2 cellular contexts compared by ENCODE assay signal in the genomic region with DNA sequence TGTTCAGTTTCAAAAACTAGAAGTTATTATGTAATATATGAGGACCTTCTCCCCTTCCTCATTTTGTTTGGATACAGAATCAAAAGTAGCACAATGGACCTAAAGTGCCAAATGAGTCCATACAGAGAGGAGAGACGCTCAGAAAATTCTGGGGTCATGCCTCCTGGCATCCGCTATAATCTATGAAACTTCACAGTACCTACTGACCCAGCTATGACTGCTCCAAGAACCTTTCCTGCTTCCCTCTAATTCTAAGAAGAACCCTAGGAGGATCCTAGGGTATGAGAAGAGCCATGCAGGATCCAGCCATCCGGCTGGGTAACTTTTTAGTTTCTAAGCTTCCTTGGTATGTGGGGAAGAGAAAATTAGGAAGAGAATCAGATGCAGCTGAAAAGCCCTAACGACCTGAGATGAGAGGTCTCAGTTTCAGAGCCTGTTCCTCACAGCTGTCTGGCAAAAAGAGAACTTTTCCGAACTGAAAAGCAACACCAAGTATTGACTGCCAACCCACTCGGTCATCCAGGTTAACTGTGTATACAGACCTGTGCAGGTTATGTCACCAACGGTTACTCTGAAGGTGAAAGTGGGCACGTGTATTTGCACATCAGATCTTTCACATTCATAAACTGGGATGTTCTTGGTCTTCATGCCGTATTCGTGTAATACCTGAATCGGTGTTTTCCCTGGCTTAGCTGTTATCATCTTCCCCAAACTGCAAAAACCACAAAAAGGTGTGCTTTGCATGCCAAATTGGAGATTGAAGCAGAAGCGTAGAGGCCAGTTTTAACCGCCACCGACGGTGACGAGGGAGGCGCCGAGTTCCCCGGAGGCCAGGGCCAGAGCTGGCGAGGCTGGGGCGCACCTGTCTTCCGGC.
TF ChIP-seq lines count a peak whose summit lies in the region.

No MANE protein-coding gene starts in this region.

TF ChIP-seq in Ishikawa, 13 proteins besides CTCF, POLR2A, EP300 and RAD21:
- TF ChIP-seq, protein P1, sequence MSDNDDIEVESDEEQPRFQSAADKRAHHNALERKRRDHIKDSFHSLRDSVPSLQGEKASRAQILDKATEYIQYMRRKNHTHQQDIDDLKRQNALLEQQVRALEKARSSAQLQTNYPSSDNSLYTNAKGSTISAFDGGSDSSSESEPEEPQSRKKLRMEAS (IDR thresholded peaks at IDR 0.05) = 0 out of 2 replicates have a peak, but pooled peaks have one; percentile 9
- TF ChIP-seq NFIC (IDR thresholded peaks at IDR 0.05) = no peak

TF ChIP-seq in GM12878, 131 proteins besides CTCF, POLR2A, EP300 and RAD21 (continues in another document):
- TF ChIP-seq, protein P2, sequence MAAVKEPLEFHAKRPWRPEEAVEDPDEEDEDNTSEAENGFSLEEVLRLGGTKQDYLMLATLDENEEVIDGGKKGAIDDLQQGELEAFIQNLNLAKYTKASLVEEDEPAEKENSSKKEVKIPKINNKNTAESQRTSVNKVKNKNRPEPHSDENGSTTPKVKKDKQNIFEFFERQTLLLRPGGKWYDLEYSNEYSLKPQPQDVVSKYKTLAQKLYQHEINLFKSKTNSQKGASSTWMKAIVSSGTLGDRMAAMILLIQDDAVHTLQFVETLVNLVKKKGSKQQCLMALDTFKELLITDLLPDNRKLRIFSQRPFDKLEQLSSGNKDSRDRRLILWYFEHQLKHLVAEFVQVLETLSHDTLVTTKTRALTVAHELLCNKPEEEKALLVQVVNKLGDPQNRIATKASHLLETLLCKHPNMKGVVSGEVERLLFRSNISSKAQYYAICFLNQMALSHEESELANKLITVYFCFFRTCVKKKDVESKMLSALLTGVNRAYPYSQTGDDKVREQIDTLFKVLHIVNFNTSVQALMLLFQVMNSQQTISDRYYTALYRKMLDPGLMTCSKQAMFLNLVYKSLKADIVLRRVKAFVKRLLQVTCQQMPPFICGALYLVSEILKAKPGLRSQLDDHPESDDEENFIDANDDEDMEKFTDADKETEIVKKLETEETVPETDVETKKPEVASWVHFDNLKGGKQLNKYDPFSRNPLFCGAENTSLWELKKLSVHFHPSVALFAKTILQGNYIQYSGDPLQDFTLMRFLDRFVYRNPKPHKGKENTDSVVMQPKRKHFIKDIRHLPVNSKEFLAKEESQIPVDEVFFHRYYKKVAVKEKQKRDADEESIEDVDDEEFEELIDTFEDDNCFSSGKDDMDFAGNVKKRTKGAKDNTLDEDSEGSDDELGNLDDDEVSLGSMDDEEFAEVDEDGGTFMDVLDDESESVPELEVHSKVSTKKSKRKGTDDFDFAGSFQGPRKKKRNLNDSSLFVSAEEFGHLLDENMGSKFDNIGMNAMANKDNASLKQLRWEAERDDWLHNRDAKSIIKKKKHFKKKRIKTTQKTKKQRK (IDR thresholded peaks at IDR 0.05; ENCODE audit: low read depth, low read length) = no peak
- TF ChIP-seq BHLHE40 (IDR thresholded peaks at IDR 0.05; ENCODE audit: borderline replicate concordance in 1 of 2, low read depth in 2 of 2, low read length in 1 of 2) (peak; percentile 77 to 81), IKZF1 (conservative IDR thresholded peaks at IDR 0.05) (no peak), ASH2L (IDR thresholded peaks at IDR 0.05; ENCODE audit: borderline replicate concordance, low read depth) (no peak), HDGF (IDR thresholded peaks at IDR 0.05) (0 out of 2 replicates have a peak, but pooled peaks have one; percentile 12), PML (IDR thresholded peaks at IDR 0.05; ENCODE audit: low read length) (no peak), CHD2 (IDR thresholded peaks at IDR 0.05; ENCODE audit: borderline replicate concordance, low read depth, low read length) (0 out of 2 replicates have a peak, but pooled peaks have one; percentile 24), JUNB (IDR thresholded peaks at IDR 0.05) (peak; percentile 19; the same call in 1 of the 2 replicates), CHD1 (IDR thresholded peaks at IDR 0.05; ENCODE audit: low read depth, low read length) (no peak), TCF12 (IDR thresholded peaks at IDR 0.05; ENCODE audit: low read depth, low read length) (peak; percentile 53; the same call in 1 of the 2 replicates), MEF2A (IDR thresholded peaks at IDR 0.05; ENCODE audit: insufficient read depth, low read depth, low read length) (0 out of 2 replicates have a peak, but pooled peaks have one; percentile 11), NFYA (IDR thresholded peaks at IDR 0.05; ENCODE audit: borderline replicate concordance, low read depth, low read length) (no peak), RB1 (IDR thresholded peaks at IDR 0.05; ENCODE audit: borderline replicate concordance) (no peak), CBFB (IDR thresholded peaks at IDR 0.05; ENCODE audit: low read depth) (peak; percentile 33; the same call in 1 of the 2 replicates), POU2F2 (IDR thresholded peaks at IDR 0.05; ENCODE audit: borderline replicate concordance, low read depth, low read length) (peak; percentile 57; the same call in 1 of the 3 replicates), YBX1 (IDR thresholded peaks at IDR 0.05) (no peak), MXI1 (IDR thresholded peaks at IDR 0.05; ENCODE audit: low read depth, low read length) (peak; percentile 11; the same call in 1 of the 2 replicates), MEF2B (IDR thresholded peaks at IDR 0.05; ENCODE audit: partially characterized antibody, poor library complexity, severe bottlenecking) (peak; percentile 46), ZNF622 (IDR thresholded peaks at IDR 0.05) (no peak), ATF7 (IDR thresholded peaks at IDR 0.05; ENCODE audit: low read depth) (peak; percentile 61; the same call in 1 of the 2 replicates), CREM (IDR thresholded peaks at IDR 0.05; ENCODE audit: low read depth) (peak; percentile 48; the same call in 1 of the 2 replicates), RFX5 (IDR thresholded peaks at IDR 0.05; ENCODE audit: low read depth, low read length) (no peak), RBBP5 (conservative IDR thresholded peaks at IDR 0.05) (no peak), ZNF24 (IDR thresholded peaks at IDR 0.05) (no peak), WRNIP1 (IDR thresholded peaks at IDR 0.05; ENCODE audit: borderline replicate concordance, low read depth, low read length) (no peak), ZZZ3 (IDR thresholded peaks at IDR 0.05; ENCODE audit: control insufficient read depth, insufficient read length, low read depth) (no peak), ZNF384 (IDR thresholded peaks at IDR 0.05; ENCODE audit: borderline replicate concordance, low read depth, low read length) (no peak), SUPT20H (IDR thresholded peaks at IDR 0.05; ENCODE audit: borderline replicate concordance, control insufficient read depth, low read depth, low read length) (no peak), ESRRA (IDR thresholded peaks at IDR 0.05; ENCODE audit: low read length) (no peak)
- TF ChIP-seq, protein P3, sequence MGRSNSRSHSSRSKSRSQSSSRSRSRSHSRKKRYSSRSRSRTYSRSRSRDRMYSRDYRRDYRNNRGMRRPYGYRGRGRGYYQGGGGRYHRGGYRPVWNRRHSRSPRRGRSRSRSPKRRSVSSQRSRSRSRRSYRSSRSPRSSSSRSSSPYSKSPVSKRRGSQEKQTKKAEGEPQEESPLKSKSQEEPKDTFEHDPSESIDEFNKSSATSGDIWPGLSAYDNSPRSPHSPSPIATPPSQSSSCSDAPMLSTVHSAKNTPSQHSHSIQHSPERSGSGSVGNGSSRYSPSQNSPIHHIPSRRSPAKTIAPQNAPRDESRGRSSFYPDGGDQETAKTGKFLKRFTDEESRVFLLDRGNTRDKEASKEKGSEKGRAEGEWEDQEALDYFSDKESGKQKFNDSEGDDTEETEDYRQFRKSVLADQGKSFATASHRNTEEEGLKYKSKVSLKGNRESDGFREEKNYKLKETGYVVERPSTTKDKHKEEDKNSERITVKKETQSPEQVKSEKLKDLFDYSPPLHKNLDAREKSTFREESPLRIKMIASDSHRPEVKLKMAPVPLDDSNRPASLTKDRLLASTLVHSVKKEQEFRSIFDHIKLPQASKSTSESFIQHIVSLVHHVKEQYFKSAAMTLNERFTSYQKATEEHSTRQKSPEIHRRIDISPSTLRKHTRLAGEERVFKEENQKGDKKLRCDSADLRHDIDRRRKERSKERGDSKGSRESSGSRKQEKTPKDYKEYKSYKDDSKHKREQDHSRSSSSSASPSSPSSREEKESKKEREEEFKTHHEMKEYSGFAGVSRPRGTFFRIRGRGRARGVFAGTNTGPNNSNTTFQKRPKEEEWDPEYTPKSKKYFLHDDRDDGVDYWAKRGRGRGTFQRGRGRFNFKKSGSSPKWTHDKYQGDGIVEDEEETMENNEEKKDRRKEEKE (IDR thresholded peaks at IDR 0.05) = no peak
- TF ChIP-seq, protein P4, sequence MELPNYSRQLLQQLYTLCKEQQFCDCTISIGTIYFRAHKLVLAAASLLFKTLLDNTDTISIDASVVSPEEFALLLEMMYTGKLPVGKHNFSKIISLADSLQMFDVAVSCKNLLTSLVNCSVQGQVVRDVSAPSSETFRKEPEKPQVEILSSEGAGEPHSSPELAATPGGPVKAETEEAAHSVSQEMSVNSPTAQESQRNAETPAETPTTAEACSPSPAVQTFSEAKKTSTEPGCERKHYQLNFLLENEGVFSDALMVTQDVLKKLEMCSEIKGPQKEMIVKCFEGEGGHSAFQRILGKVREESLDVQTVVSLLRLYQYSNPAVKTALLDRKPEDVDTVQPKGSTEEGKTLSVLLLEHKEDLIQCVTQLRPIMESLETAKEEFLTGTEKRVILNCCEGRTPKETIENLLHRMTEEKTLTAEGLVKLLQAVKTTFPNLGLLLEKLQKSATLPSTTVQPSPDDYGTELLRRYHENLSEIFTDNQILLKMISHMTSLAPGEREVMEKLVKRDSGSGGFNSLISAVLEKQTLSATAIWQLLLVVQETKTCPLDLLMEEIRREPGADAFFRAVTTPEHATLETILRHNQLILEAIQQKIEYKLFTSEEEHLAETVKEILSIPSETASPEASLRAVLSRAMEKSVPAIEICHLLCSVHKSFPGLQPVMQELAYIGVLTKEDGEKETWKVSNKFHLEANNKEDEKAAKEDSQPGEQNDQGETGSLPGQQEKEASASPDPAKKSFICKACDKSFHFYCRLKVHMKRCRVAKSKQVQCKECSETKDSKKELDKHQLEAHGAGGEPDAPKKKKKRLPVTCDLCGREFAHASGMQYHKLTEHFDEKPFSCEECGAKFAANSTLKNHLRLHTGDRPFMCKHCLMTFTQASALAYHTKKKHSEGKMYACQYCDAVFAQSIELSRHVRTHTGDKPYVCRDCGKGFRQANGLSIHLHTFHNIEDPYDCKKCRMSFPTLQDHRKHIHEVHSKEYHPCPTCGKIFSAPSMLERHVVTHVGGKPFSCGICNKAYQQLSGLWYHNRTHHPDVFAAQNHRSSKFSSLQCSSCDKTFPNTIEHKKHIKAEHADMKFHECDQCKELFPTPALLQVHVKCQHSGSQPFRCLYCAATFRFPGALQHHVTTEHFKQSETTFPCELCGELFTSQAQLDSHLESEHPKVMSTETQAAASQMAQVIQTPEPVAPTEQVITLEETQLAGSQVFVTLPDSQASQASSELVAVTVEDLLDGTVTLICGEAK (IDR thresholded peaks at IDR 0.05; ENCODE audit: borderline replicate concordance) = no peak
- TF ChIP-seq, protein P5, sequence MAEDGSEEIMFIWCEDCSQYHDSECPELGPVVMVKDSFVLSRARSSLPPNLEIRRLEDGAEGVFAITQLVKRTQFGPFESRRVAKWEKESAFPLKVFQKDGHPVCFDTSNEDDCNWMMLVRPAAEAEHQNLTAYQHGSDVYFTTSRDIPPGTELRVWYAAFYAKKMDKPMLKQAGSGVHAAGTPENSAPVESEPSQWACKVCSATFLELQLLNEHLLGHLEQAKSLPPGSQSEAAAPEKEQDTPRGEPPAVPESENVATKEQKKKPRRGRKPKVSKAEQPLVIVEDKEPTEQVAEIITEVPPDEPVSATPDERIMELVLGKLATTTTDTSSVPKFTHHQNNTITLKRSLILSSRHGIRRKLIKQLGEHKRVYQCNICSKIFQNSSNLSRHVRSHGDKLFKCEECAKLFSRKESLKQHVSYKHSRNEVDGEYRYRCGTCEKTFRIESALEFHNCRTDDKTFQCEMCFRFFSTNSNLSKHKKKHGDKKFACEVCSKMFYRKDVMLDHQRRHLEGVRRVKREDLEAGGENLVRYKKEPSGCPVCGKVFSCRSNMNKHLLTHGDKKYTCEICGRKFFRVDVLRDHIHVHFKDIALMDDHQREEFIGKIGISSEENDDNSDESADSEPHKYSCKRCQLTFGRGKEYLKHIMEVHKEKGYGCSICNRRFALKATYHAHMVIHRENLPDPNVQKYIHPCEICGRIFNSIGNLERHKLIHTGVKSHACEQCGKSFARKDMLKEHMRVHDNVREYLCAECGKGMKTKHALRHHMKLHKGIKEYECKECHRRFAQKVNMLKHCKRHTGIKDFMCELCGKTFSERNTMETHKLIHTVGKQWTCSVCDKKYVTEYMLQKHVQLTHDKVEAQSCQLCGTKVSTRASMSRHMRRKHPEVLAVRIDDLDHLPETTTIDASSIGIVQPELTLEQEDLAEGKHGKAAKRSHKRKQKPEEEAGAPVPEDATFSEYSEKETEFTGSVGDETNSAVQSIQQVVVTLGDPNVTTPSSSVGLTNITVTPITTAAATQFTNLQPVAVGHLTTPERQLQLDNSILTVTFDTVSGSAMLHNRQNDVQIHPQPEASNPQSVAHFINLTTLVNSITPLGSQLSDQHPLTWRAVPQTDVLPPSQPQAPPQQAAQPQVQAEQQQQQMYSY (CRISPR knock-in tag; IDR thresholded peaks at IDR 0.05) = no peak
- TF ChIP-seq, protein P6, sequence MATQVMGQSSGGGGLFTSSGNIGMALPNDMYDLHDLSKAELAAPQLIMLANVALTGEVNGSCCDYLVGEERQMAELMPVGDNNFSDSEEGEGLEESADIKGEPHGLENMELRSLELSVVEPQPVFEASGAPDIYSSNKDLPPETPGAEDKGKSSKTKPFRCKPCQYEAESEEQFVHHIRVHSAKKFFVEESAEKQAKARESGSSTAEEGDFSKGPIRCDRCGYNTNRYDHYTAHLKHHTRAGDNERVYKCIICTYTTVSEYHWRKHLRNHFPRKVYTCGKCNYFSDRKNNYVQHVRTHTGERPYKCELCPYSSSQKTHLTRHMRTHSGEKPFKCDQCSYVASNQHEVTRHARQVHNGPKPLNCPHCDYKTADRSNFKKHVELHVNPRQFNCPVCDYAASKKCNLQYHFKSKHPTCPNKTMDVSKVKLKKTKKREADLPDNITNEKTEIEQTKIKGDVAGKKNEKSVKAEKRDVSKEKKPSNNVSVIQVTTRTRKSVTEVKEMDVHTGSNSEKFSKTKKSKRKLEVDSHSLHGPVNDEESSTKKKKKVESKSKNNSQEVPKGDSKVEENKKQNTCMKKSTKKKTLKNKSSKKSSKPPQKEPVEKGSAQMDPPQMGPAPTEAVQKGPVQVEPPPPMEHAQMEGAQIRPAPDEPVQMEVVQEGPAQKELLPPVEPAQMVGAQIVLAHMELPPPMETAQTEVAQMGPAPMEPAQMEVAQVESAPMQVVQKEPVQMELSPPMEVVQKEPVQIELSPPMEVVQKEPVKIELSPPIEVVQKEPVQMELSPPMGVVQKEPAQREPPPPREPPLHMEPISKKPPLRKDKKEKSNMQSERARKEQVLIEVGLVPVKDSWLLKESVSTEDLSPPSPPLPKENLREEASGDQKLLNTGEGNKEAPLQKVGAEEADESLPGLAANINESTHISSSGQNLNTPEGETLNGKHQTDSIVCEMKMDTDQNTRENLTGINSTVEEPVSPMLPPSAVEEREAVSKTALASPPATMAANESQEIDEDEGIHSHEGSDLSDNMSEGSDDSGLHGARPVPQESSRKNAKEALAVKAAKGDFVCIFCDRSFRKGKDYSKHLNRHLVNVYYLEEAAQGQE (IDR thresholded peaks at IDR 0.05; ENCODE audit: low read depth, low read length) = no peak
- TF ChIP-seq, protein P7, sequence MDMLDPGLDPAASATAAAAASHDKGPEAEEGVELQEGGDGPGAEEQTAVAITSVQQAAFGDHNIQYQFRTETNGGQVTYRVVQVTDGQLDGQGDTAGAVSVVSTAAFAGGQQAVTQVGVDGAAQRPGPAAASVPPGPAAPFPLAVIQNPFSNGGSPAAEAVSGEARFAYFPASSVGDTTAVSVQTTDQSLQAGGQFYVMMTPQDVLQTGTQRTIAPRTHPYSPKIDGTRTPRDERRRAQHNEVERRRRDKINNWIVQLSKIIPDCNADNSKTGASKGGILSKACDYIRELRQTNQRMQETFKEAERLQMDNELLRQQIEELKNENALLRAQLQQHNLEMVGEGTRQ (IDR thresholded peaks at IDR 0.05; ENCODE audit: borderline replicate concordance, low read depth, low read length) = no peak
